In the genomic region with DNA sequence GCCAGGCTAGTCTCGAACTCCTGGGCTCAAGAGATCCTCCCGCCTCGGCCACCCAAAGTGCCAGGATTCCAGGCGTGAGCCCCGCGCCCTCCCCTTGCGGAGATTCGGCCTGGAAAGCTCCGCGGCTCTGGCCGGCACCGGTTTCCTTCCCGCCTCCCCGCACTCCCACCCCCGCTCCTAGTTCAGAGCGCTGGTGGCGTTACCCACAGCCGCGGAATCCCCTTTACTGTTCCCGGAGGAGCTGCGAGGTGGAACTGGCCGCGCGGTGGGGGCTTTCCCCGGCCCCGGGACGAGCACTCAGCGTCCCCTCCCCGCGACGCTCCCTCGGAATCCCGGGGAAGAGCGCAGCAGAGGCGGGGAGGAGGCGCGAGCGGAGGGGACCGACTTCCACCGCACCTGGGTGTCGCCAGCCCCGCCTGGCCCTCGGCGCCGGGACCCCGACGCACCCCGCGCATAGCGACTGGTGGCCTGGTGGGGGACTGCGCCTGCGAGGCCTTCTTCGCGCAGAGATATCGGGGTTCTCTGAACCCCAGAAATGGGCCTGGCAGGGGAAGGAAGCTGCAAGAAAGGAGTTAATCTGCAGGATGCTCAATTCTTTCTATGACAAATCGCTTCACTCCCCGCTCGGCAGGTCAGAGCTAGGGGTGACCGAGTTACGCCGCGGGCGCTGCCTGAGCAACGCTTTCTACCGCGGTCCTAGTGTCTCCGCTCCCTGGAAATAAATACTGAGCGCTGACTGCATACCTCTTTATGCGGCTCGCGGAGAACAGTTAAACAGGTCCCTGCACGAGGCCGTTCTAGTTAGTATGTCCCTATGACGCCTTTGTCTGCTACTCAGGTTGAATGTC, we compare ENCODE assay signal across 8 cellular contexts. TPM values are rescaled to one million over a fixed set of nuclear protein-coding genes. Genes with fewer than 3 reads are reported as not detected.
DNase-seq lines count a peak whose midpoint lies in the region; ATAC-seq and TF ChIP-seq lines count a peak whose summit lies in the region.

No MANE protein-coding gene starts in this region.

- intact Hi-C loops in thyroid gland (cut with DNase I): no loop called here

- no peak for ATAC-seq in GM19324 (IDR thresholded peaks at IDR 0.05; ENCODE audit: low FRiP score, unreplicated experiment)
- ATAC-seq in HG03439 (IDR thresholded peaks at IDR 0.05; ENCODE audit: unreplicated experiment): no peak

- H3K27me3 ChIP-seq in H9 (ENCODE audit: insufficient read depth, low read length) (peaks cover 8% of the 10 kb centered on the region; the same call in 1 of the 2 replicates), duodenal mucosa (ENCODE audit: control insufficient read depth in 1 of 2, insufficient read depth in 2 of 2, low read length in 2 of 2) (peaks cover 16 to 20% of the 10 kb centered on the region in 2 donors), mesendoderm (ENCODE audit: insufficient read depth, low read length, poor library complexity) (no peaks in the 10 kb centered on the region), thyroid gland (no peaks in the 10 kb centered on the region)

- no peak overlapping the region for H4K5ac ChIP-seq in H9 (ENCODE audit: insufficient read length, low read depth, low read length)
- H4K5ac ChIP-seq in mesendoderm (ENCODE audit: low read length): no peak overlapping the region

- no peak overlapping the region for H2BK20ac ChIP-seq in H9 (ENCODE audit: low read depth, low read length, poor library complexity, severe bottlenecking)

- H3K56ac ChIP-seq in H9 (ENCODE audit: insufficient read length, low read depth, low read length): no peak overlapping the region
- peak overlapping the region; percentile 89 for H3K56ac ChIP-seq in mesendoderm (ENCODE audit: low read length)

- peak; percentile 38 for DNase-seq in EL
- peak; percentile 70 for DNase-seq in H9
- peak; percentile 82 for DNase-seq in mesendoderm
- peak; percentile 49 to 56 for DNase-seq in thyroid gland

- TF ChIP-seq CTCF in H9 (conservative IDR thresholded peaks at IDR 0.05): peak; percentile 48
- no peak for TF ChIP-seq CTCF in WI38 (IDR thresholded peaks at IDR 0.05; ENCODE audit: low read depth, low read length)
- peak in 3 of 6 experiments; percentile 11 to 28 (median 20) for TF ChIP-seq CTCF in thyroid gland (IDR thresholded peaks at IDR 0.05)

- peak overlapping the region; percentile 72 to 83 for H3K4me3 Mint-ChIP-seq in H9

- H3K4me3 ChIP-seq in WI38 (ENCODE audit: low read depth, low read length) (peak overlapping the region; percentile 57), duodenal mucosa (ENCODE audit: low read depth in 1 of 2, low read length in 2 of 2) (peak overlapping the region; percentile 69 to 75), mesendoderm (ENCODE audit: low read length) (peak overlapping the region; percentile 62), thyroid gland (replicated peaks in 1 of 3) (peak overlapping the region; percentile 48 to 75 (median 57))

- no peak overlapping the region for H2BK15ac ChIP-seq in H9 (ENCODE audit: low read depth, low read length)
- no peak overlapping the region for H2BK15ac ChIP-seq in mesendoderm (replicated peaks; ENCODE audit: low read depth)

- TF ChIP-seq POLR2A in thyroid gland (IDR thresholded peaks at IDR 0.05): peak in 1 of 2 donors; percentile 16

- peaks cover 28% of the 10 kb centered on the region for H3K27me3 Mint-ChIP-seq in H9 (ENCODE audit: low read depth)

- H3K4ac ChIP-seq in H9 (ENCODE audit: low read depth, low read length): no peak overlapping the region
- no peak overlapping the region for H3K4ac ChIP-seq in mesendoderm (ENCODE audit: low read depth, low read length)

- no peak overlapping the region; a peak in 1 of 7 replicates for H3K27ac Mint-ChIP-seq in H9

- H3K4me1 ChIP-seq in H9 (ENCODE audit: insufficient read depth, low read length): no peaks in the 10 kb centered on the region; the same call in 1 of the 2 replicates
- H3K4me1 ChIP-seq in duodenal mucosa (ENCODE audit: control insufficient read depth in 1 of 2, insufficient read depth in 2 of 2, low read length in 2 of 2): peaks cover 5 to 18% of the 10 kb centered on the region in 2 donors
- H3K4me1 ChIP-seq in mesendoderm (ENCODE audit: control insufficient read depth, low read depth, low read length): no peaks in the 10 kb centered on the region
- peaks cover 8 to 12% of the 10 kb centered on the region in 2 donors for H3K4me1 ChIP-seq in thyroid gland

- no peak overlapping the region for H3K23ac ChIP-seq in H9 (ENCODE audit: insufficient read length, low read depth, low read length)
- peak overlapping the region; percentile 89 for H3K23ac ChIP-seq in mesendoderm (ENCODE audit: low read length)

- no peak overlapping the region for H2BK12ac ChIP-seq in H9 (ENCODE audit: insufficient read length, low read depth, low read length)

- H4K8ac ChIP-seq in H9 (replicated peaks; ENCODE audit: insufficient read length, low read depth, low read length): no peak overlapping the region
- peak overlapping the region; percentile 91 for H4K8ac ChIP-seq in mesendoderm (ENCODE audit: low read depth, low read length)

- peaks cover 2 to 9% (median 4%) of the 10 kb centered on the region in 3 experiments; a peak in 4 of 7 replicates for H3K36me3 Mint-ChIP-seq in H9 (ENCODE audit: insufficient read depth in 1 of 3, low read depth in 3 of 3)

- no peaks in the 10 kb centered on the region for H3K9me3 ChIP-seq in H9 (ENCODE audit: control insufficient read depth, low read depth, low read length)
- no peaks in the 10 kb centered on the region for H3K9me3 ChIP-seq in duodenal mucosa (ENCODE audit: control insufficient read depth in 1 of 2, low read length in 2 of 2)
- H3K9me3 ChIP-seq in thyroid gland: no peaks in the 10 kb centered on the region

- peaks cover 5 to 6% of the 10 kb centered on the region in 2 experiments; a peak in 4 of 5 replicates for H3K9me3 Mint-ChIP-seq in H9

- H2BK120ac ChIP-seq in H9 (ENCODE audit: low read depth, low read length, poor library complexity, severe bottlenecking): no peak overlapping the region
- no peak overlapping the region for H2BK120ac ChIP-seq in mesendoderm (ENCODE audit: low read depth, low read length)

- H3K4me1 Mint-ChIP-seq in H9: peaks cover 9 to 10% of the 10 kb centered on the region in 2 experiments

- peak overlapping the region; percentile 82 for H3K4me2 ChIP-seq in H9 (ENCODE audit: insufficient read depth, insufficient read length, low read length)
- peak overlapping the region; percentile 64 for H3K4me2 ChIP-seq in mesendoderm (ENCODE audit: low read length)

- WGBS in H9 (ENCODE audit: extremely low coverage, insufficient read length, low lambda C conversion rate): no CpG with 5 or more reads among the region's 74 CpGs
- no CpG with 5 or more reads among the region's 74 CpGs for WGBS in mesendoderm (ENCODE audit: extremely low coverage, insufficient coverage, low lambda C conversion rate)
- WGBS in thyroid gland, 2 donors: 4 to 5% methylated on average over 32 to 34 of the region's 74 CpGs

- H3K14ac ChIP-seq in H9 (ENCODE audit: insufficient read depth, low read length): peak overlapping the region; percentile 10; the same call in 1 of the 2 replicates

- no peak overlapping the region for H2AK5ac ChIP-seq in H9 (ENCODE audit: insufficient read length, low read length)
- no peak overlapping the region for H2AK5ac ChIP-seq in mesendoderm (ENCODE audit: low read length)

- H3K79me2 ChIP-seq in H9 (ENCODE audit: insufficient read depth, low read length): no peaks in the 10 kb centered on the region
- no peaks in the 10 kb centered on the region for H3K79me2 ChIP-seq in mesendoderm (ENCODE audit: control insufficient read depth, insufficient read depth, low read length)

- H3K18ac ChIP-seq in H9 (ENCODE audit: insufficient read length, low read depth, low read length) (peak overlapping the region; percentile 6), mesendoderm (ENCODE audit: low read length) (peak overlapping the region; percentile 77)

- no peak overlapping the region for H3T11ph ChIP-seq in H9 (ENCODE audit: low read length)

- H3K79me1 ChIP-seq in H9 (ENCODE audit: insufficient read depth, low read depth, low read length, poor library complexity, severe bottlenecking) (no peaks in the 10 kb centered on the region), mesendoderm (ENCODE audit: low read length) (no peaks in the 10 kb centered on the region)

- H3K9ac ChIP-seq in H9 (ENCODE audit: extremely low read depth, insufficient read length, low read length): no peak overlapping the region
- H3K9ac ChIP-seq in duodenal mucosa (ENCODE audit: low read depth in 1 of 2, low read length in 2 of 2): no peak overlapping the region
- H3K9ac ChIP-seq in mesendoderm (ENCODE audit: low read length): peak overlapping the region; percentile 82

- H3K27ac ChIP-seq in H9 (ENCODE audit: insufficient read length, low read depth, low read length) (no peak overlapping the region), duodenal mucosa (ENCODE audit: low read depth, low read length) (no peak overlapping the region), mesendoderm (ENCODE audit: low read depth, low read length) (peak overlapping the region; percentile 76), thyroid gland (peak overlapping the region; percentile 28 to 69 (median 41))

- no peaks in the 10 kb centered on the region for H4K20me1 ChIP-seq in H9 (ENCODE audit: control insufficient read depth, insufficient read depth, insufficient read length)

- H4K91ac ChIP-seq in H9 (ENCODE audit: insufficient read length, low read depth, low read length): no peak overlapping the region

- no peak overlapping the region for H2AFZ ChIP-seq in H9 (ENCODE audit: low read length)

- H3K23me2 ChIP-seq in H9 (ENCODE audit: insufficient read length, low read depth, low read length, poor library complexity, severe bottlenecking): peaks cover 16% of the 10 kb centered on the region

- H2BK5ac ChIP-seq in H9 (ENCODE audit: insufficient read length, low read length) (no peak overlapping the region), mesendoderm (ENCODE audit: low read length) (no peak overlapping the region)

- H3K36me3 ChIP-seq in duodenal mucosa (ENCODE audit: control insufficient read depth in 1 of 2, insufficient read depth in 2 of 2, low read length in 2 of 2): no peaks in the 10 kb centered on the region
- no peaks in the 10 kb centered on the region for H3K36me3 ChIP-seq in mesendoderm (ENCODE audit: control insufficient read depth, insufficient read depth, low read length)
- H3K36me3 ChIP-seq in thyroid gland: no peaks in the 10 kb centered on the region

RNA-seq across cellular contexts. Expression of a gene that starts 14.6 kb away (rescaled TPM):
- 54.4 and 55.9 TPM in 2 replicates for total RNA-seq in H9 (2021)
- 13.9 TPM for polyA plus RNA-seq in mesendoderm (2013, experiment 1 of 2)
- polyA plus RNA-seq in mesendoderm (2013, experiment 2 of 2): 14.2 TPM
- 10 to 100 TPM; 26.7 to 56.7 (median 41.8) TPM for total RNA-seq in thyroid gland

Comparison
In these comparisons a context has a peak if more than half of its experiments do, and no peak if none do; other contexts are left out.
1. H3K27ac ChIP-seq: peak in mesendoderm (single experiment) and thyroid gland (3 of 3); none in H9 (single experiment) and duodenal mucosa (single experiment).
2. Peak in every context shown above with its lines, with median percentiles within 50 percentile points of each other: DNase-seq and H3K4me3 ChIP-seq.